In the genomic region with DNA sequence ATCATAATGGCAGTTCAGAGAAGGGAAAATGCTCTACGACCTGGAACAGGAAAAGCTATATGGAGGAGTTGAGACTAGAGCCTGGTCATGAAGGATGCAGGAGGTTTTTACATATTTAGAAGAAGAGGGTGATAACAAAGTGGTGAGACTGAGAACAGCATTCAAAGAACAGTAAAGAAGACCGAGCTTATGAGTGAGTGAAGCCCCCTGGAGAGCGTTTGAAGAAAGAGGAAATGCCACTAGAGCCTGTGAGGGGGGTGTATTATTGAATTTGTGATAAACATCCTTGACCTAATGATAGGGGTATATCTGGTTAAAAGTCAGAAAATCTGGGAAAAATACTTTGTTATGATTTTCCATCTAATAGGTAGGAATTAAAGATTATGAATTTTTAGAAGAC, we compare ENCODE assay signal across 15 cellular contexts. TPM values are rescaled to one million over a fixed set of nuclear protein-coding genes. Genes with fewer than 3 reads are reported as not detected.
DNase-seq lines count a peak whose midpoint lies in the region; ATAC-seq and TF ChIP-seq lines count a peak whose summit lies in the region.
"Had no signal": no experiment of that assay in that cellular context is flagged by ENCODE, and none has a peak within 500 bp of the region (broad histone marks: within the 10 kb centered on the region; RNA-seq: fewer than 3 reads in every experiment).

No MANE protein-coding gene starts in this region.

- no peak for ATAC-seq in activated CD8-positive, alpha-beta T cell treated with anti-CD3 and anti-CD28 coated beads, Interleukin-2, amount 10 ng/mL, durations not matched to agents 7 days and 5 days
- ATAC-seq in activated CD8-positive, alpha-beta T cell treated with anti-CD3 and anti-CD28 coated beads for 36 hours: no peak
- ATAC-seq in GM23338 (no peak), HG03439 (IDR thresholded peaks at IDR 0.05; ENCODE audit: unreplicated experiment) (no peak)
- ATAC-seq in activated naive CD8-positive, alpha-beta T cell treated with anti-CD3 and anti-CD28 coated beads, Interleukin-2, amount 50 U/mL, for 24 hours: no peak

- no peaks in the 10 kb centered on the region for H3K9me2 ChIP-seq in GM23338 (ENCODE audit: insufficient read depth)
- H3K9me2 ChIP-seq: SK-N-SH had no signal

- intact Hi-C loops in activated CD8-positive, alpha-beta T cell treated with anti-CD3 and anti-CD28 coated beads for 36 hours (cut with micrococcal nuclease): loop anchor here (1.0 kb wide), 1 partner anchor 119 kb away; no protein-coding TSS in a partner anchor

- H3K4me2 ChIP-seq in GM23338: peak overlapping the region; percentile 37
- H3K4me2 ChIP-seq: A549, SK-N-SH had no signal

- H3K4me3 ChIP-seq in GM23338: no peak overlapping the region
- H3K4me3 ChIP-seq: A549 had no signal

- H4K20me1 ChIP-seq in GM23338 (replicated peaks; ENCODE audit: insufficient read depth): no peaks in the 10 kb centered on the region

- no peaks in the 10 kb centered on the region for H3K27me3 Mint-ChIP-seq in activated CD8-positive, alpha-beta T cell treated with anti-CD3 and anti-CD28 coated beads, Interleukin-2, amount 10 ng/mL, durations not matched to agents 7 days and 5 days (ENCODE audit: low read depth)
- no peaks in the 10 kb centered on the region for H3K27me3 Mint-ChIP-seq in activated CD8-positive, alpha-beta T cell treated with anti-CD3 and anti-CD28 coated beads for 36 hours
- H3K27me3 Mint-ChIP-seq in GM23338 (ENCODE audit: insufficient read depth, low read depth, poor library complexity): peaks cover 7% of the 10 kb centered on the region
- no peaks in the 10 kb centered on the region for H3K27me3 Mint-ChIP-seq in activated naive CD8-positive, alpha-beta T cell treated with anti-CD3 and anti-CD28 coated beads, Interleukin-2, amount 50 U/mL, for 24 hours
- no peaks in the 10 kb centered on the region for H3K27me3 Mint-ChIP-seq in neural crest cell (ENCODE audit: low read depth)

- TF ChIP-seq CTCF in activated CD8-positive, alpha-beta T cell treated with anti-CD3 and anti-CD28 coated beads for 36 hours (IDR thresholded peaks at IDR 0.05): no peak
- no peak for TF ChIP-seq CTCF in GM23338 (conservative IDR thresholded peaks at IDR 0.05; ENCODE audit: low read depth in 2 of 2)
- no peak for TF ChIP-seq CTCF in neural crest cell (conservative IDR thresholded peaks at IDR 0.05)

- H3K27me3 ChIP-seq in GM23338 (ENCODE audit: insufficient read depth): no peaks in the 10 kb centered on the region

- H3F3A ChIP-seq in GM23338 (replicated peaks; ENCODE audit: low read depth): 0 out of 2 replicates have a peak, but pooled peaks cover 2% of the 10 kb centered on the region

- CTCF ChIA-PET in activated CD8-positive, alpha-beta T cell treated with anti-CD3 and anti-CD28 coated beads, Interleukin-2, amount 10 ng/mL, durations not matched to agents 7 days and 5 days (lab: Charles Lee): interaction anchor here (1.1 to 11.0 kb wide), 13 partner anchors 11 to 175 kb away, joined by 3 to 248 read pairs (median 4); partner anchors contain the start of genes FAM162A, PARP14 and PARP15
- CTCF ChIA-PET in activated CD8-positive, alpha-beta T cell treated with anti-CD3 and anti-CD28 coated beads for 36 hours (lab: Charles Lee): interaction anchor here (0.9 to 11.8 kb wide), 6 partner anchors 19 to 167 kb away, joined by 3 to 244 read pairs (median 4); partner anchors contain the start of gene PARP14

- H3K79me2 ChIP-seq in GM23338 (replicated peaks; ENCODE audit: insufficient read depth): no peaks in the 10 kb centered on the region

- H2AFZ ChIP-seq in GM23338: no peak overlapping the region

- no peak for DNase-seq in activated CD8-positive, alpha-beta T cell treated with anti-CD3 and anti-CD28 coated beads, Interleukin-2, amount 10 ng/mL, durations not matched to agents 7 days and 5 days
- DNase-seq in activated CD8-positive, alpha-beta T cell treated with anti-CD3 and anti-CD28 coated beads for 36 hours: no peak
- no peak for DNase-seq in GM23338 (ENCODE audit: low spot score)
- no peak for DNase-seq in activated naive CD8-positive, alpha-beta T cell treated with anti-CD3 and anti-CD28 coated beads, Interleukin-2, amount 50 U/mL, for 24 hours
- DNase-seq in neural crest cell (ENCODE audit: low read depth, low spot score): no peak
- no peak for DNase-seq in stimulated activated CD4-positive, alpha-beta T cell treated with anti-CD3 and anti-CD28 coated beads, Interleukin-4, amount 100 ng/mL, for 1 hour
- DNase-seq in COLO829 (ENCODE audit: low spot score): no peak

- peaks cover 75% of the 10 kb centered on the region for H3K36me3 Mint-ChIP-seq in activated CD8-positive, alpha-beta T cell treated with anti-CD3 and anti-CD28 coated beads, Interleukin-2, amount 10 ng/mL, durations not matched to agents 7 days and 5 days (ENCODE audit: low read depth)
- H3K36me3 Mint-ChIP-seq in activated CD8-positive, alpha-beta T cell treated with anti-CD3 and anti-CD28 coated beads for 36 hours (ENCODE audit: low read depth): peaks cover 32% of the 10 kb centered on the region
- H3K36me3 Mint-ChIP-seq in GM23338 (ENCODE audit: low read depth) (no peaks in the 10 kb centered on the region), neural crest cell (ENCODE audit: low read depth) (no peaks in the 10 kb centered on the region)
- H3K36me3 Mint-ChIP-seq in activated naive CD8-positive, alpha-beta T cell treated with anti-CD3 and anti-CD28 coated beads, Interleukin-2, amount 50 U/mL, for 24 hours (ENCODE audit: low read depth): peaks cover 24% of the 10 kb centered on the region

- H3K4me3 Mint-ChIP-seq in activated CD8-positive, alpha-beta T cell treated with anti-CD3 and anti-CD28 coated beads, Interleukin-2, amount 10 ng/mL, durations not matched to agents 7 days and 5 days: no peak overlapping the region
- no peak overlapping the region for H3K4me3 Mint-ChIP-seq in activated CD8-positive, alpha-beta T cell treated with anti-CD3 and anti-CD28 coated beads for 36 hours
- H3K4me3 Mint-ChIP-seq in GM23338: no peak overlapping the region
- H3K4me3 Mint-ChIP-seq in activated naive CD8-positive, alpha-beta T cell treated with anti-CD3 and anti-CD28 coated beads, Interleukin-2, amount 50 U/mL, for 24 hours: no peak overlapping the region
- H3K4me3 Mint-ChIP-seq in neural crest cell: peak overlapping the region; percentile 4
- H3K4me3 Mint-ChIP-seq: CD8-positive, alpha-beta T cell had no signal

- H3K4me1 Mint-ChIP-seq in activated CD8-positive, alpha-beta T cell treated with anti-CD3 and anti-CD28 coated beads, Interleukin-2, amount 10 ng/mL, durations not matched to agents 7 days and 5 days (ENCODE audit: low read depth): peaks cover 42% of the 10 kb centered on the region
- peaks cover 29% of the 10 kb centered on the region for H3K4me1 Mint-ChIP-seq in activated CD8-positive, alpha-beta T cell treated with anti-CD3 and anti-CD28 coated beads for 36 hours (ENCODE audit: low read depth)
- H3K4me1 Mint-ChIP-seq in GM23338 (peaks cover 24% of the 10 kb centered on the region), neural crest cell (peaks cover 10% of the 10 kb centered on the region)
- H3K4me1 Mint-ChIP-seq in activated naive CD8-positive, alpha-beta T cell treated with anti-CD3 and anti-CD28 coated beads, Interleukin-2, amount 50 U/mL, for 24 hours: peaks cover 34% of the 10 kb centered on the region

- H3K4me1 ChIP-seq in GM23338 (ENCODE audit: insufficient read depth): peaks cover 12% of the 10 kb centered on the region

- POLR2A ChIA-PET in activated CD8-positive, alpha-beta T cell treated with anti-CD3 and anti-CD28 coated beads, Interleukin-2, amount 10 ng/mL, durations not matched to agents 7 days and 5 days (lab: Charles Lee): interaction anchor here (0.9 to 2.0 kb wide), 4 partner anchors 117 to 144 kb away, joined by 3 to 12 read pairs (median 3); partner anchors contain the start of genes PARP14 and WDR5B
- POLR2A ChIA-PET in activated CD8-positive, alpha-beta T cell treated with anti-CD3 and anti-CD28 coated beads for 36 hours (lab: Charles Lee): interaction anchor here (0.7 to 1.1 kb wide), 2 partner anchors 44 to 142 kb away, joined by 3 read pairs; no protein-coding TSS in a partner anchor

- no peaks in the 10 kb centered on the region for H3K36me3 ChIP-seq in GM23338 (ENCODE audit: insufficient read depth)

- no peaks in the 10 kb centered on the region for H3K9me3 Mint-ChIP-seq in activated CD8-positive, alpha-beta T cell treated with anti-CD3 and anti-CD28 coated beads, Interleukin-2, amount 10 ng/mL, durations not matched to agents 7 days and 5 days (ENCODE audit: insufficient read depth)
- H3K9me3 Mint-ChIP-seq in activated CD8-positive, alpha-beta T cell treated with anti-CD3 and anti-CD28 coated beads for 36 hours: no peaks in the 10 kb centered on the region
- H3K9me3 Mint-ChIP-seq in GM23338 (no peaks in the 10 kb centered on the region), neural crest cell (no peaks in the 10 kb centered on the region)
- no peaks in the 10 kb centered on the region for H3K9me3 Mint-ChIP-seq in activated naive CD8-positive, alpha-beta T cell treated with anti-CD3 and anti-CD28 coated beads, Interleukin-2, amount 50 U/mL, for 24 hours
- H3K9me3 Mint-ChIP-seq: CD8-positive, alpha-beta T cell had no signal

- peak overlapping the region; percentile 24 for H3K27ac ChIP-seq in GM23338 (ENCODE audit: low read depth)
- H3K27ac ChIP-seq: A549, HL-60, RWPE1 had no signal

- H3K27ac Mint-ChIP-seq in activated CD8-positive, alpha-beta T cell treated with anti-CD3 and anti-CD28 coated beads, Interleukin-2, amount 10 ng/mL, durations not matched to agents 7 days and 5 days: peak overlapping the region; percentile 9
- H3K27ac Mint-ChIP-seq in activated CD8-positive, alpha-beta T cell treated with anti-CD3 and anti-CD28 coated beads for 36 hours: no peak overlapping the region
- H3K27ac Mint-ChIP-seq in GM23338 (no peak overlapping the region), neural crest cell (ENCODE audit: unreplicated experiment) (no peak overlapping the region)
- peak overlapping the region; percentile 3 for H3K27ac Mint-ChIP-seq in activated naive CD8-positive, alpha-beta T cell treated with anti-CD3 and anti-CD28 coated beads, Interleukin-2, amount 50 U/mL, for 24 hours
- H3K27ac Mint-ChIP-seq: CD8-positive, alpha-beta T cell had no signal

RNA-seq across cellular contexts. Expression of gene PARP9, which starts 4.2 kb away (rescaled TPM):
- total RNA-seq in activated CD8-positive, alpha-beta T cell treated with anti-CD3 and anti-CD28 coated beads, Interleukin-2, amount 10 ng/mL, durations not matched to agents 7 days and 5 days: 100 to 1,000 TPM; 115 to 118 TPM
- total RNA-seq in activated CD8-positive, alpha-beta T cell treated with anti-CD3 and anti-CD28 coated beads for 36 hours: 10 to 100 TPM; 17.8 to 18.5 TPM
- total RNA-seq in GM23338 (2014; rRNA removed; shearing (Covaris generic)): 2.2 and 3.9 TPM in 2 replicates
- polyA plus RNA-seq in GM23338 (2016; fragmentation: Nextera tagmentation; extraction: Ambion mirVana): 1.8 and 2.1 TPM in 2 replicates
- total RNA-seq in neural crest cell: 2.8 and 3.0 TPM in 2 replicates

RNA-seq across cellular contexts. Expression of gene DTX3L, which starts 4.2 kb away (rescaled TPM):
- 100 to 1,000 TPM; 124 to 127 TPM for total RNA-seq in activated CD8-positive, alpha-beta T cell treated with anti-CD3 and anti-CD28 coated beads, Interleukin-2, amount 10 ng/mL, durations not matched to agents 7 days and 5 days
- 10 to 100 TPM; 22.1 to 25.9 TPM for total RNA-seq in activated CD8-positive, alpha-beta T cell treated with anti-CD3 and anti-CD28 coated beads for 36 hours
- 6.8 TPM in 2 replicates for total RNA-seq in GM23338 (2014; rRNA removed; shearing (Covaris generic))
- 1.8 and 2.1 TPM in 2 replicates for polyA plus RNA-seq in GM23338 (2016; fragmentation: Nextera tagmentation; extraction: Ambion mirVana)
- total RNA-seq in neural crest cell: 4.9 and 6.3 TPM in 2 replicates

RNA-seq across cellular contexts. Expression of gene PARP15, which starts 17.5 kb away (rescaled TPM):
- total RNA-seq in activated CD8-positive, alpha-beta T cell treated with anti-CD3 and anti-CD28 coated beads, Interleukin-2, amount 10 ng/mL, durations not matched to agents 7 days and 5 days: 10 to 100 TPM; 36.6 to 38.6 TPM
- 10 to 100 TPM; 13.3 to 14.0 TPM for total RNA-seq in activated CD8-positive, alpha-beta T cell treated with anti-CD3 and anti-CD28 coated beads for 36 hours
- total RNA-seq in GM23338 (2014; rRNA removed; shearing (Covaris generic)): 0.12 and 0.87 TPM in 2 replicates
- polyA plus RNA-seq in GM23338 (2016; fragmentation: Nextera tagmentation; extraction: Ambion mirVana): 0.17 and 0.39 TPM in 2 replicates
- 0.09 TPM in 1 of 2 replicates, not detected in the other for total RNA-seq in neural crest cell
- total RNA-seq: H7, HT-29 had no signal
- polyA plus RNA-seq: SK-N-SH had no signal

RNA-seq across cellular contexts. Expression of gene KPNA1, which starts 45.2 kb away (rescaled TPM):
- 10 to 100 TPM; 58.8 to 60.2 TPM for total RNA-seq in activated CD8-positive, alpha-beta T cell treated with anti-CD3 and anti-CD28 coated beads, Interleukin-2, amount 10 ng/mL, durations not matched to agents 7 days and 5 days
- 10 to 100 TPM; 46.6 to 47.4 TPM for total RNA-seq in activated CD8-positive, alpha-beta T cell treated with anti-CD3 and anti-CD28 coated beads for 36 hours
- 30.1 and 38.4 TPM in 2 replicates for total RNA-seq in GM23338 (2014; rRNA removed; shearing (Covaris generic))
- 19.8 and 20.5 TPM in 2 replicates for polyA plus RNA-seq in GM23338 (2016; fragmentation: Nextera tagmentation; extraction: Ambion mirVana)
- 86.5 and 86.8 TPM in 2 replicates for total RNA-seq in neural crest cell

Comparison
In these comparisons a context has a peak if more than half of its experiments do, and no peak if none do; other contexts are left out.
1. H3K27ac Mint-ChIP-seq: peak in activated CD8-positive, alpha-beta T cell treated with anti-CD3 and anti-CD28 coated beads, Interleukin-2, amount 10 ng/mL, durations not matched to agents 7 days and 5 days (single experiment) and activated naive CD8-positive, alpha-beta T cell treated with anti-CD3 and anti-CD28 coated beads, Interleukin-2, amount 50 U/mL, for 24 hours (single experiment); none in activated CD8-positive, alpha-beta T cell treated with anti-CD3 and anti-CD28 coated beads for 36 hours (single experiment), GM23338 (single experiment) and neural crest cell (single experiment).
2. RNA of gene PARP9, which starts 4.2 kb away (total RNA-seq): 115 to 118 TPM in activated CD8-positive, alpha-beta T cell treated with anti-CD3 and anti-CD28 coated beads, Interleukin-2, amount 10 ng/mL, durations not matched to agents 7 days and 5 days; 17.8 to 18.5 TPM in activated CD8-positive, alpha-beta T cell treated with anti-CD3 and anti-CD28 coated beads for 36 hours, 2.8 to 3.0 TPM in neural crest cell and 2.2 to 3.9 TPM in GM23338; every median in the first group is over 4 times any median in the second.
3. RNA of gene DTX3L, which starts 4.2 kb away (total RNA-seq): 124 to 127 TPM in activated CD8-positive, alpha-beta T cell treated with anti-CD3 and anti-CD28 coated beads, Interleukin-2, amount 10 ng/mL, durations not matched to agents 7 days and 5 days; 22.1 to 25.9 TPM in activated CD8-positive, alpha-beta T cell treated with anti-CD3 and anti-CD28 coated beads for 36 hours, 6.8 TPM in GM23338 and 4.9 to 6.3 TPM in neural crest cell; every median in the first group is over 4 times any median in the second.